ENCODE assay signal across 3 cellular contexts in the genomic region with DNA sequence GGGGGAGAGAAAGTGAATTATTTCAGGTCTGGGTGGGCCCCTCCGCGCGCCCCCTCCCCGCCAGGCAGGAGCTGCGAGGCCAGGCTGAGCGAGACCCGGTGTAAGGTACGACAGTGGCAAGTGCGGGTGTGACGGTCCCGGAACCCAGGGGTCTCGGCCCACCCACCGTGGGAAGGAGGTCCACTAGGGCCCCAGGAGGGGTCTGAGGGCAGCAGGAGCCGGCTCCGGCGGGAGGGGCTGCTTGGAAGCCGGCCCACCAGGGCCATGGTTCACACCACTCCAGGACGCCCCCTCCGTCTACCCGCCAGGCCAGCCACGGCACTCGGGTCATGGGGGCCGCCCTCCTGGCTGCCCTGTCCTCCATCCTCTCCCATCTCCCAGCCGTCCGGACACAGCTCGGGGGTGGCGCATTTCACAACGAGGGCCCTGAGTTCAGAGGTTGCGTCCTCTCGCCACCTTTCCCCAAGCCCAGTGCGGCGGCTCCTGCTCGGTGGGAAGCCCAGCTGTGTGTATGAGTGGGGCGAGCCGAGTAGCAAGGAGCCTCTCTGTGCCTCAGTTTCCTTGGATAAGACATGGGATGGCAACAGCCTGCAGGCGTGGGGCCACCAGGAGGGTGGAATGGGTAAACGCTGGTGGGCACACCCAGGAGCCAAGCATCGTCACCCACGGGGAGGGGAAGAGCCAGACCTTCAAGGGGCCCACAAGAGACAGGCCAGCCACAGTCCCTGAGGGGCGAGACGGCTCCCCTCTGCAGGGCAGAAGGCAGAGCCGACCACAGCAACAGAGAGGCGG.
TF ChIP-seq lines count a peak whose summit lies in the region.

No MANE protein-coding gene starts in this region.

TF ChIP-seq in HepG2, 621 proteins besides CTCF, POLR2A, EP300 and RAD21:
- TF ChIP-seq RCOR2 (CRISPR knock-in tag; IDR thresholded peaks at IDR 0.05) (no peak), MZF1 (CRISPR knock-in tag; IDR thresholded peaks at IDR 0.05; ENCODE audit: borderline replicate concordance) (no peak), JARID2 (CRISPR knock-in tag; IDR thresholded peaks at IDR 0.05; ENCODE audit: insufficient replicate concordance) (no peak), PTBP1 (IDR thresholded peaks at IDR 0.05; ENCODE audit: low read depth, low read length, poor library complexity, severe bottlenecking) (no peak), ZNF431 (CRISPR knock-in tag; IDR thresholded peaks at IDR 0.05; ENCODE audit: borderline replicate concordance, low read depth) (no peak), TBX2 (CRISPR knock-in tag; IDR thresholded peaks at IDR 0.05; ENCODE audit: borderline replicate concordance) (no peak), MTA3 (CRISPR knock-in tag; IDR thresholded peaks at IDR 0.05) (no peak), ZNF138 (CRISPR knock-in tag; IDR thresholded peaks at IDR 0.05; ENCODE audit: low read depth) (no peak), ZNF451 (CRISPR knock-in tag; IDR thresholded peaks at IDR 0.05) (no peak), KDM6A (CRISPR knock-in tag; IDR thresholded peaks at IDR 0.05; ENCODE audit: low read depth) (no peak), RFX5 (IDR thresholded peaks at IDR 0.05; ENCODE audit: low read depth, low read length) (no peak)
- TF ChIP-seq, protein P1, sequence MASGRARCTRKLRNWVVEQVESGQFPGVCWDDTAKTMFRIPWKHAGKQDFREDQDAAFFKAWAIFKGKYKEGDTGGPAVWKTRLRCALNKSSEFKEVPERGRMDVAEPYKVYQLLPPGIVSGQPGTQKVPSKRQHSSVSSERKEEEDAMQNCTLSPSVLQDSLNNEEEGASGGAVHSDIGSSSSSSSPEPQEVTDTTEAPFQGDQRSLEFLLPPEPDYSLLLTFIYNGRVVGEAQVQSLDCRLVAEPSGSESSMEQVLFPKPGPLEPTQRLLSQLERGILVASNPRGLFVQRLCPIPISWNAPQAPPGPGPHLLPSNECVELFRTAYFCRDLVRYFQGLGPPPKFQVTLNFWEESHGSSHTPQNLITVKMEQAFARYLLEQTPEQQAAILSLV (CRISPR knock-in tag; IDR thresholded peaks at IDR 0.05; ENCODE audit: borderline replicate concordance) = no peak
- TF ChIP-seq, protein P2, sequence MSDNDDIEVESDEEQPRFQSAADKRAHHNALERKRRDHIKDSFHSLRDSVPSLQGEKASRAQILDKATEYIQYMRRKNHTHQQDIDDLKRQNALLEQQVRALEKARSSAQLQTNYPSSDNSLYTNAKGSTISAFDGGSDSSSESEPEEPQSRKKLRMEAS (IDR thresholded peaks at IDR 0.05) = no peak
- TF ChIP-seq, protein P3, sequence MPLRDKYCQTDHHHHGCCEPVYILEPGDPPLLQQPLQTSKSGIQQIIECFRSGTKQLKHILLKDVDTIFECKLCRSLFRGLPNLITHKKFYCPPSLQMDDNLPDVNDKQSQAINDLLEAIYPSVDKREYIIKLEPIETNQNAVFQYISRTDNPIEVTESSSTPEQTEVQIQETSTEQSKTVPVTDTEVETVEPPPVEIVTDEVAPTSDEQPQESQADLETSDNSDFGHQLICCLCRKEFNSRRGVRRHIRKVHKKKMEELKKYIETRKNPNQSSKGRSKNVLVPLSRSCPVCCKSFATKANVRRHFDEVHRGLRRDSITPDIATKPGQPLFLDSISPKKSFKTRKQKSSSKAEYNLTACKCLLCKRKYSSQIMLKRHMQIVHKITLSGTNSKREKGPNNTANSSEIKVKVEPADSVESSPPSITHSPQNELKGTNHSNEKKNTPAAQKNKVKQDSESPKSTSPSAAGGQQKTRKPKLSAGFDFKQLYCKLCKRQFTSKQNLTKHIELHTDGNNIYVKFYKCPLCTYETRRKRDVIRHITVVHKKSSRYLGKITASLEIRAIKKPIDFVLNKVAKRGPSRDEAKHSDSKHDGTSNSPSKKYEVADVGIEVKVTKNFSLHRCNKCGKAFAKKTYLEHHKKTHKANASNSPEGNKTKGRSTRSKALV (CRISPR knock-in tag; IDR thresholded peaks at IDR 0.05) = no peak

TF ChIP-seq in H1, 55 proteins besides CTCF, POLR2A, EP300 and RAD21:
- TF ChIP-seq GABPA (IDR thresholded peaks at IDR 0.05; ENCODE audit: borderline replicate concordance, insufficient read depth, low read length) (no peak), ASH2L (IDR thresholded peaks at IDR 0.05; ENCODE audit: low read length) (no peak)

TF ChIP-seq in HEK293T, 16 proteins besides CTCF, POLR2A, EP300 and RAD21:
- no peak for TF ChIP-seq TARDBP (IDR thresholded peaks at IDR 0.05)
- no peak for TF ChIP-seq ELF4 (IDR thresholded peaks at IDR 0.05)
- no peak for TF ChIP-seq BHLHE40 (IDR thresholded peaks at IDR 0.05; ENCODE audit: borderline replicate concordance)
- TF ChIP-seq, protein P4, sequence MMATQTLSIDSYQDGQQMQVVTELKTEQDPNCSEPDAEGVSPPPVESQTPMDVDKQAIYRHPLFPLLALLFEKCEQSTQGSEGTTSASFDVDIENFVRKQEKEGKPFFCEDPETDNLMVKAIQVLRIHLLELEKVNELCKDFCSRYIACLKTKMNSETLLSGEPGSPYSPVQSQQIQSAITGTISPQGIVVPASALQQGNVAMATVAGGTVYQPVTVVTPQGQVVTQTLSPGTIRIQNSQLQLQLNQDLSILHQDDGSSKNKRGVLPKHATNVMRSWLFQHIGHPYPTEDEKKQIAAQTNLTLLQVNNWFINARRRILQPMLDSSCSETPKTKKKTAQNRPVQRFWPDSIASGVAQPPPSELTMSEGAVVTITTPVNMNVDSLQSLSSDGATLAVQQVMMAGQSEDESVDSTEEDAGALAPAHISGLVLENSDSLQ (IDR thresholded peaks at IDR 0.05) = no peak
- TF ChIP-seq NFRKB (IDR thresholded peaks at IDR 0.05) = no peak
- TF ChIP-seq FOXK2 (IDR thresholded peaks at IDR 0.05) = no peak
- TF ChIP-seq ZNF384 (IDR thresholded peaks at IDR 0.05) = no peak
- TF ChIP-seq HDGF (IDR thresholded peaks at IDR 0.05; ENCODE audit: borderline replicate concordance) = no peak
- TF ChIP-seq LEF1 (IDR thresholded peaks at IDR 0.05; ENCODE audit: borderline replicate concordance) = no peak
